Comparison of ENCODE assay signal across 8 cellular contexts in the genomic region with DNA sequence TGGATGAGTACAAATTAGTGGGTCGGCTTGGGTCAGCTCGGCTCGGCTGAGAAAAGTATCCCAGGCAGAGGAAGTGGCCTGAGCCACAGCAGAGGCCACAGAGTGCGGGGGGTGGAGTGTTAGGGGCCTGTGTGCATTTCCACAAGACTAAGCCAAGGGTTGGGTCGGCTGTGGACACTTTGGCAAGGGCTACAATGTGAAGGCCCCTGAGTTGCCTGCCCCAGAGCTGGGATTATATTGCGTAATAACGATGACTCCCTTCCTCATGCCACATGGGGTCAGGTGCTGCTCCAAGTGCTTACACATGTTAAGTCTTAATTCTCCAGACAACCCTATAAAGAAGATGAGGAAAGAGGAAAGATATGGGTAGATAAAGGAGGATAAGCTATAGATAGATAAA. TPM values are rescaled to one million over a fixed set of nuclear protein-coding genes. Genes with fewer than 3 reads are reported as not detected.
A peak's percentile ranks its signal among the peaks of the same experiment; 100 is the strongest.
DNase-seq lines count a peak whose midpoint lies in the region; ATAC-seq and TF ChIP-seq lines count a peak whose summit lies in the region.

No MANE protein-coding gene starts in this region.

- H3K4me3 ChIP-seq in fibroblast of lung (replicated peaks in 1 of 4; ENCODE audit: control extremely low read depth in 1 of 4, insufficient read depth in 1 of 4, low read depth in 3 of 4, low read length in 4 of 4) = no peak overlapping the region
- H3K4me3 ChIP-seq in gastrocnemius medialis = no peak overlapping the region

- H3K27ac ChIP-seq in RWPE1 (peak overlapping the region; percentile 33), fibroblast of lung (ENCODE audit: insufficient read depth, low read length) (no peak overlapping the region), gastrocnemius medialis (peak overlapping the region; percentile 27 to 40 (median 32))

- no peak overlapping the region for H2AFZ ChIP-seq in fibroblast of lung (ENCODE audit: low read length)

- TF ChIP-seq CTCF in RWPE1 (conservative IDR thresholded peaks at IDR 0.05; ENCODE audit: low read depth) = no peak
- TF ChIP-seq CTCF in fibroblast of lung (conservative IDR thresholded peaks at IDR 0.05 in 1 of 2, IDR thresholded peaks at IDR 0.05 in 1 of 2; ENCODE audit: low read depth in 1 of 2, low read length in 2 of 2) = no peak
- no peak for TF ChIP-seq CTCF in gastrocnemius medialis (IDR thresholded peaks at IDR 0.05 in 4 of 5, conservative IDR thresholded peaks at IDR 0.05 in 1 of 5)

- H4K20me1 ChIP-seq in fibroblast of lung (ENCODE audit: control insufficient read depth, extremely low read depth, insufficient read depth, low read length) = no peaks in the 10 kb centered on the region

- intact Hi-C loops in gastrocnemius medialis (cut with DNase I; ENCODE audit: low total_unique reads) = no loop called here

- H3K36me3 ChIP-seq in fibroblast of lung (ENCODE audit: control insufficient read depth, insufficient read depth, low read length) = no peaks in the 10 kb centered on the region
- H3K36me3 ChIP-seq in gastrocnemius medialis = no peaks in the 10 kb centered on the region

- H3K4me1 ChIP-seq in fibroblast of lung (ENCODE audit: control insufficient read depth, extremely low read depth, insufficient read depth, low read length) = peaks cover 10% of the 10 kb centered on the region
- peaks cover 3 to 6% of the 10 kb centered on the region in 2 donors for H3K4me1 ChIP-seq in gastrocnemius medialis

- in situ Hi-C loops in gastrocnemius medialis (cut with MboI; ENCODE audit: low sequenced_read_pairs in 4 of 4) = no loop called here

- CTCF ChIA-PET in RWPE1 (lab: Yijun Ruan, JAX) = interaction anchor here (0.6 kb wide), 2 partner anchors 68 to 1383 kb away, joined by 3 to 4 read pairs; no protein-coding TSS in a partner anchor

- no peak for TF ChIP-seq POLR2A in gastrocnemius medialis (IDR thresholded peaks at IDR 0.05)

- no peaks in the 10 kb centered on the region for H3K9me3 ChIP-seq in fibroblast of lung (ENCODE audit: control insufficient read depth, insufficient read depth, low read depth, low read length)
- no peaks in the 10 kb centered on the region for H3K9me3 ChIP-seq in gastrocnemius medialis

- ATAC-seq in gastrocnemius medialis = peak; percentile 76 to 80
- ATAC-seq in HG03439 (IDR thresholded peaks at IDR 0.05; ENCODE audit: unreplicated experiment) = no peak
- no peak for ATAC-seq in HG03565 (IDR thresholded peaks at IDR 0.05; ENCODE audit: unreplicated experiment)

- POLR2A ChIA-PET in RWPE1 (lab: Yijun Ruan, JAX; ENCODE audit: low non-redundant PET) = no interaction called here

- no peak overlapping the region for H3K4me2 ChIP-seq in fibroblast of lung (ENCODE audit: extremely low read depth, insufficient read depth, low read length)

- H3K27me3 ChIP-seq in fibroblast of lung (ENCODE audit: control insufficient read depth, insufficient read depth, low read length) (no peaks in the 10 kb centered on the region), gastrocnemius medialis (no peaks in the 10 kb centered on the region)

- peak; percentile 83 for DNase-seq in EL
- DNase-seq in RWPE1 (ENCODE audit: low spot score) = peak; percentile 30
- peak; percentile 63 to 78 for DNase-seq in fibroblast of lung (ENCODE audit: low read depth in 2 of 2)
- DNase-seq in gastrocnemius medialis = peak; percentile 27 to 66
- DNase-seq in NCI-H1694 treated with DMSO at 0.1 percent for 48 hours (lab: John Stamatoyannopoulos, UW) = no peak
- no peak for DNase-seq in HuH-7 (ENCODE audit: low spot score)

- no peak overlapping the region for H3K9ac ChIP-seq in fibroblast of lung (ENCODE audit: insufficient read depth, low read length)

- no peaks in the 10 kb centered on the region for H3K79me2 ChIP-seq in fibroblast of lung (ENCODE audit: control insufficient read depth, insufficient read depth, low read length)

RNA-seq across cellular contexts. Expression of a gene that starts 11.4 kb away (rescaled TPM):
- 12.8 and 23.5 TPM in 2 replicates for total RNA-seq in fibroblast of lung
- polyA plus RNA-seq in fibroblast of lung = 28.1 and 39.7 TPM in 2 replicates
- polyA plus RNA-seq in fibroblast of lung (2012) = 31.9 and 38.0 TPM in 2 replicates
- 21.0 and 41.4 TPM in 2 replicates for polyA minus RNA-seq in fibroblast of lung (ENCODE audit: low replicate concordance)
- total RNA-seq in gastrocnemius medialis = 10 to 100 TPM in 1 of 4 donors, 1 to 10 TPM in 3; 5.8 to 14.3 (median 9.5) TPM

Comparison
In these comparisons a context has a peak if more than half of its experiments do, and no peak if none do; other contexts are left out.
1. DNase-seq: peak in EL (single experiment), RWPE1 (single experiment), fibroblast of lung (2 of 2) and gastrocnemius medialis (2 of 2); none in NCI-H1694 treated with DMSO at 0.1 percent for 48 hours (single experiment) and HuH-7 (single experiment).
2. ATAC-seq: peak in gastrocnemius medialis (2 of 2); none in HG03439 (single experiment) and HG03565 (single experiment).